1 cellular context compared by ENCODE assay signal in the genomic region with DNA sequence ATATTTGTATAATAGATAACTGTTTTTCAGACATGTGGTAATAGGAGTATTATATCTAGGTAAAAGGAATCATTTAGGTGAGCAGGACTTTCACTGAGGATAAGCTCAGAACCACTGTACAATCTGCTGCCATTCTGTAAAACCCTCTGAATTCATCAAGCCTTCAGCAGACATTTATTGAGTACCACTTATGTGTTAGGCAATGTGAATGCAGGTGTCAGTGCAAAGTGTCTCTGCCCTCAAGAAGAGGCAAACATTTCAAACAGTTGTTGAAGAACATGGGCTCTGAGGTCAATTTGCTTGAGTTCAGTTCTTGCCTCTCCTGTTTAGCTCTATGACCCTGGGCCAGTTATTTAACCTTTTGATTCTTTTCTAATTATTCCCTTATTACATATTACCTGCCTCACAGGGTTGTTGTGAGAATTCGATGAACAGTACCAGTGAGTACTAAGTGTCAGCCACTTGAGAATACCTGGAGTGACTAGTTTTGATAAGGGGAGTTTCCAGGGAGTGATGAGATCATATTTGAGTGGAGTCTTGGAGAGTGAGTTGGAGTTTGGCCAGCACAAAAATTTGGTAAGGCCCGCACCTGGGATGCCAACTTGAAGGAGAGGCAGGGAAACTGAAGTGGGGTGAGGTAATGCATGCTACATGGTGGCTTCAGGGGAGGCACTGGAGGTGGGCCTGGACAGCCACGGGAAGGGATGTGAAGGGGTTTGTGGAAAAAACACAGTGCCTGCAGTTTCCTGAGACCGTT.
TF ChIP-seq lines count a peak whose summit lies in the region.

No MANE protein-coding gene starts in this region.

TF ChIP-seq in IMR-90, 13 proteins besides CTCF, POLR2A, EP300 and RAD21:
- TF ChIP-seq NFE2L2 (IDR thresholded peaks at IDR 0.05; ENCODE audit: low read depth, low read length) = no peak
- no peak for TF ChIP-seq MXI1 (IDR thresholded peaks at IDR 0.05; ENCODE audit: borderline replicate concordance, low read depth, low read length)
- no peak for TF ChIP-seq SMC3 (IDR thresholded peaks at IDR 0.05; ENCODE audit: low read depth, low read length)
- TF ChIP-seq BHLHE40 (IDR thresholded peaks at IDR 0.05; ENCODE audit: low read depth, low read length) = no peak
- no peak for TF ChIP-seq CHD1 (IDR thresholded peaks at IDR 0.05; ENCODE audit: low read depth, low read length)
- TF ChIP-seq MAFK (IDR thresholded peaks at IDR 0.05; ENCODE audit: low read depth, low read length) = no peak
- TF ChIP-seq, protein P1, sequence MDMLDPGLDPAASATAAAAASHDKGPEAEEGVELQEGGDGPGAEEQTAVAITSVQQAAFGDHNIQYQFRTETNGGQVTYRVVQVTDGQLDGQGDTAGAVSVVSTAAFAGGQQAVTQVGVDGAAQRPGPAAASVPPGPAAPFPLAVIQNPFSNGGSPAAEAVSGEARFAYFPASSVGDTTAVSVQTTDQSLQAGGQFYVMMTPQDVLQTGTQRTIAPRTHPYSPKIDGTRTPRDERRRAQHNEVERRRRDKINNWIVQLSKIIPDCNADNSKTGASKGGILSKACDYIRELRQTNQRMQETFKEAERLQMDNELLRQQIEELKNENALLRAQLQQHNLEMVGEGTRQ (IDR thresholded peaks at IDR 0.05; ENCODE audit: low read depth, low read length) = no peak
- no peak for TF ChIP-seq FOS (IDR thresholded peaks at IDR 0.05; ENCODE audit: low read depth, low read length)
- no peak for TF ChIP-seq RFX5 (IDR thresholded peaks at IDR 0.05; ENCODE audit: low read depth, low read length)
- no peak for TF ChIP-seq CEBPB (IDR thresholded peaks at IDR 0.05; ENCODE audit: low read depth, low read length)
- no peak for TF ChIP-seq RCOR1 (IDR thresholded peaks at IDR 0.05; ENCODE audit: insufficient replicate concordance, low read length)
- TF ChIP-seq, protein P2, sequence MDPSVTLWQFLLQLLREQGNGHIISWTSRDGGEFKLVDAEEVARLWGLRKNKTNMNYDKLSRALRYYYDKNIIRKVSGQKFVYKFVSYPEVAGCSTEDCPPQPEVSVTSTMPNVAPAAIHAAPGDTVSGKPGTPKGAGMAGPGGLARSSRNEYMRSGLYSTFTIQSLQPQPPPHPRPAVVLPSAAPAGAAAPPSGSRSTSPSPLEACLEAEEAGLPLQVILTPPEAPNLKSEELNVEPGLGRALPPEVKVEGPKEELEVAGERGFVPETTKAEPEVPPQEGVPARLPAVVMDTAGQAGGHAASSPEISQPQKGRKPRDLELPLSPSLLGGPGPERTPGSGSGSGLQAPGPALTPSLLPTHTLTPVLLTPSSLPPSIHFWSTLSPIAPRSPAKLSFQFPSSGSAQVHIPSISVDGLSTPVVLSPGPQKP (IDR thresholded peaks at IDR 0.05; ENCODE audit: borderline replicate concordance, low read depth, low read length) = no peak
- no peak for TF ChIP-seq MAZ (IDR thresholded peaks at IDR 0.05; ENCODE audit: borderline replicate concordance, low read depth, low read length)
TF ChIP-seq in IMR-90: peak in this region for 0.
